ENCODE assay signal across 20 cellular contexts in the genomic region with DNA sequence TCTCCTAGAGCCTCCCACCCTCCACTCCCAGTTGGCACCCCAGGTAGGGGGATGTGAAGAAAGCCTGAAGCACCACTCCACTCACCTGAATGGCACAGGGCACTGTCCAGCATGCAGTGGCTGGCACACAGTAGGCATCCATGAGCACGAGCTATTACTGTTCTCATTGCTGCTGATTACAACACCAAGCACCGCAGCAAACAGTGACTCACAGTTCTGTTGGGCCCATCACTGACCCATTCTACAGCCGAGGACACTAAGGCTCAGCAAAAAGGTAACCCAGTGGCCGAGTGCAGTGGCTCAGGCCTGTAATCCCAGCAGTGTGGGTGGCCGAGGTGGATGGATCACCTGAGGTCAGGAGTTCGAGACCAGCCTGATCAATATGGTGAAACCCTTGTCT. TPM values are rescaled to one million over a fixed set of nuclear protein-coding genes. Genes with fewer than 3 reads are reported as not detected.
DNase-seq lines count a peak whose midpoint lies in the region; ATAC-seq lines count a peak whose summit lies in the region.
"Had no signal": no experiment of that assay in that cellular context is flagged by ENCODE, and none has a peak within 500 bp of the region (broad histone marks: within the 10 kb centered on the region; RNA-seq: fewer than 3 reads in every experiment).

No MANE protein-coding gene starts in this region.

- CTCF ChIA-PET in CD4-positive, alpha-beta memory T cell (lab: Charles Lee; ENCODE audit: partially characterized antibody) = interaction anchor here (0.9 to 17.8 kb wide), 21 partner anchors 8 to 76 kb away, joined by 3 to 376 read pairs (median 4); partner anchors contain the start of genes HCFC1R1, IL32, THOC6 and ZNF213

- H3K4me1 Mint-ChIP-seq in CD4-positive, alpha-beta memory T cell = peaks cover 20 to 61% (median 42%) of the 10 kb centered on the region in 4 donors

- POLR2A ChIA-PET in CD4-positive, alpha-beta memory T cell (lab: Charles Lee; ENCODE audit: partially characterized antibody) = interaction anchor here (1.0 to 12.6 kb wide), 10 partner anchors 13 to 39 kb away, joined by 3 to 146 read pairs (median 5); partner anchors contain the start of genes IL32 and ZNF213

- peaks cover 51% of the 10 kb centered on the region for H3K4me1 ChIP-seq in CD4-positive, alpha-beta memory T cell (ENCODE audit: insufficient read depth, low read length)
- H3K4me1 ChIP-seq in HUES6 (ENCODE audit: control insufficient read depth, insufficient read depth, low read length) = peaks cover 37% of the 10 kb centered on the region
- H3K4me1 ChIP-seq in iPS-20b (ENCODE audit: insufficient read depth, low read length) = peaks cover 20% of the 10 kb centered on the region

- no peaks in the 10 kb centered on the region for H3K9me3 Mint-ChIP-seq in CD4-positive, alpha-beta memory T cell
- H3K9me3 Mint-ChIP-seq: endodermal cell; IgD-negative memory B cell; T-helper 2 cell treated with Interferon-gamma antibody and Interleukin-4, amounts not matched to agents 5 μg/mL and 100 μg/mL, for 36 hours had no signal

- no peak for ATAC-seq in GM21526 (IDR thresholded peaks at IDR 0.05; ENCODE audit: low FRiP score, unreplicated experiment)

- H3K27me3 Mint-ChIP-seq in CD4-positive, alpha-beta memory T cell = no peaks in the 10 kb centered on the region
- H3K27me3 Mint-ChIP-seq: activated CD4-positive, alpha-beta T cell treated with anti-CD3 and anti-CD28 coated beads for 36 hours; IgD-negative memory B cell had no signal

- no peaks in the 10 kb centered on the region for H3K36me3 Mint-ChIP-seq in CD4-positive, alpha-beta memory T cell
- H3K36me3 Mint-ChIP-seq: IgD-negative memory B cell had no signal

- no peak for DNase-seq in CD4-positive, alpha-beta memory T cell
- no peak for DNase-seq in activated CD8-positive, alpha-beta memory T cell treated with anti-CD3 and anti-CD28 coated beads, Interleukin-2, amount 50 U/mL, for 48 hours
- no peak for DNase-seq in central memory CD4-positive, alpha-beta T cell
- DNase-seq: caudate nucleus, NCI-H2171 treated with DMSO at 0.1 percent for 48 hours, SHP77 treated with DMSO at 0.1 percent for 48 hours had no signal

- no peaks in the 10 kb centered on the region for H3K36me3 ChIP-seq in CD4-positive, alpha-beta memory T cell (ENCODE audit: insufficient read depth, low read length)
- H3K36me3 ChIP-seq in HUES6 (ENCODE audit: control insufficient read depth, insufficient read depth, low read length) = peaks cover 22% of the 10 kb centered on the region
- peaks cover 51% of the 10 kb centered on the region for H3K36me3 ChIP-seq in iPS-20b (ENCODE audit: insufficient read depth, low read depth, low read length)
- H3K36me3 ChIP-seq: adrenal gland had no signal

- no peak overlapping the region for H3K4me3 Mint-ChIP-seq in CD4-positive, alpha-beta memory T cell
- H3K4me3 Mint-ChIP-seq: activated CD4-positive, alpha-beta T cell treated with anti-CD3 and anti-CD28 coated beads for 36 hours had no signal

- H3K27ac ChIP-seq in CD4-positive, alpha-beta memory T cell (ENCODE audit: low read depth, low read length) = peak overlapping the region; percentile 14
- H3K27ac ChIP-seq in HUES6 (ENCODE audit: low read depth, low read length) = no peak overlapping the region
- H3K27ac ChIP-seq in iPS-20b (ENCODE audit: low read length) = peak overlapping the region; percentile 99
- H3K27ac ChIP-seq: adrenal gland had no signal

- H3K9me3 ChIP-seq in CD4-positive, alpha-beta memory T cell (ENCODE audit: control insufficient read depth in 1 of 2, low read length in 2 of 2) = no peaks in the 10 kb centered on the region
- H3K9me3 ChIP-seq in HUES6 (ENCODE audit: control insufficient read depth, insufficient read depth, low read depth, low read length) (no peaks in the 10 kb centered on the region), iPS-20b (ENCODE audit: insufficient read depth, low read depth, low read length) (no peaks in the 10 kb centered on the region)
- H3K9me3 ChIP-seq: adrenal gland had no signal

- intact Hi-C loops in CD4-positive, alpha-beta memory T cell (cut with micrococcal nuclease) = loop anchor here (1.0 kb wide), 2 partner anchors 33 to 70 kb away; no protein-coding TSS in a partner anchor

- H3K27ac Mint-ChIP-seq in CD4-positive, alpha-beta memory T cell = peak overlapping the region in 5 of 7 donors; percentile 68 to 92 (median 84)
- H3K27ac Mint-ChIP-seq: activated CD4-positive, alpha-beta T cell treated with anti-CD3 and anti-CD28 coated beads for 36 hours had no signal

- no peak overlapping the region for H3K4me3 ChIP-seq in CD4-positive, alpha-beta memory T cell (ENCODE audit: low read length in 2 of 2)
- 0 out of 2 replicates have a peak overlapping the region, but pooled peaks have one; percentile 18 for H3K4me3 ChIP-seq in HUES6 (ENCODE audit: low read depth, low read length)
- H3K4me3 ChIP-seq in iPS-20b (ENCODE audit: low read length) = peak overlapping the region; percentile 97; the same call in 1 of the 2 replicates
- H3K4me3 ChIP-seq: adrenal gland had no signal

- H3K9ac ChIP-seq in HUES6 (ENCODE audit: low read length) = peak overlapping the region; percentile 17
- peak overlapping the region; percentile 39; the same call in 1 of the 2 replicates for H3K9ac ChIP-seq in iPS-20b (ENCODE audit: low read depth, low read length)

- H3K27me3 ChIP-seq in CD4-positive, alpha-beta memory T cell (ENCODE audit: insufficient read depth, low read length) = no peaks in the 10 kb centered on the region
- no peaks in the 10 kb centered on the region for H3K27me3 ChIP-seq in HUES6 (ENCODE audit: control insufficient read depth, insufficient read depth, low read length)
- no peaks in the 10 kb centered on the region for H3K27me3 ChIP-seq in iPS-20b (ENCODE audit: insufficient read depth, low read length)
- H3K27me3 ChIP-seq: adrenal gland had no signal

RNA-seq across cellular contexts. Expression of gene ZSCAN10, which starts 2.7 kb away (rescaled TPM):
- total RNA-seq in CD4-positive, alpha-beta memory T cell = under 1 TPM in 1 of 2 experiments, not detected in 1; 0.15 TPM
- not detected for polyA plus RNA-seq in CD4-positive, alpha-beta memory T cell
- total RNA-seq: Daoy, fibroblast of villous mesenchyme, lung microvascular endothelial cell, renal cortical epithelial cell had no signal
- polyA plus RNA-seq: BJ, IgD-negative memory B cell had no signal

RNA-seq across cellular contexts. Expression of gene ZNF205, which starts 16.0 kb away (rescaled TPM):
- total RNA-seq in CD4-positive, alpha-beta memory T cell = not detected
- under 1 TPM in 1 of 2 donors, not detected in 1; 0.20 TPM for polyA plus RNA-seq in CD4-positive, alpha-beta memory T cell
- polyA plus RNA-seq: IgD-negative memory B cell had no signal

RNA-seq across cellular contexts. Expression of gene IL32, which starts 30.9 kb away (rescaled TPM):
- 100 to 1,000 TPM; 752 to 810 TPM for total RNA-seq in CD4-positive, alpha-beta memory T cell
- 1,000 to 10,000 TPM; 3,111 to 3,174 TPM for polyA plus RNA-seq in CD4-positive, alpha-beta memory T cell
- polyA plus RNA-seq: neural cell had no signal

RNA-seq across cellular contexts. Expression of gene ZNF213, which starts 38.5 kb away (rescaled TPM):
- total RNA-seq in CD4-positive, alpha-beta memory T cell = 10 to 100 TPM; 14.1 to 14.5 TPM
- polyA plus RNA-seq in CD4-positive, alpha-beta memory T cell = 1 to 10 TPM in 1 of 2 donors, under 1 TPM in 1; 0.67 to 3.2 TPM

RNA-seq across cellular contexts. Expression of gene MMP25, which starts 50.0 kb away (rescaled TPM):
- total RNA-seq in CD4-positive, alpha-beta memory T cell = 1 to 10 TPM; 2.9 to 3.0 TPM
- polyA plus RNA-seq in CD4-positive, alpha-beta memory T cell = under 1 TPM; 0.52 to 0.91 TPM
- polyA plus RNA-seq: neural cell had no signal

Comparison
In these comparisons a context has a peak if more than half of its experiments do, and no peak if none do; other contexts are left out.
1. H3K4me3 ChIP-seq: peak in HUES6 (single experiment) and iPS-20b (single experiment); none in CD4-positive, alpha-beta memory T cell (0 of 2).